Comparison of ENCODE assay signal across 23 cellular contexts in the genomic region with DNA sequence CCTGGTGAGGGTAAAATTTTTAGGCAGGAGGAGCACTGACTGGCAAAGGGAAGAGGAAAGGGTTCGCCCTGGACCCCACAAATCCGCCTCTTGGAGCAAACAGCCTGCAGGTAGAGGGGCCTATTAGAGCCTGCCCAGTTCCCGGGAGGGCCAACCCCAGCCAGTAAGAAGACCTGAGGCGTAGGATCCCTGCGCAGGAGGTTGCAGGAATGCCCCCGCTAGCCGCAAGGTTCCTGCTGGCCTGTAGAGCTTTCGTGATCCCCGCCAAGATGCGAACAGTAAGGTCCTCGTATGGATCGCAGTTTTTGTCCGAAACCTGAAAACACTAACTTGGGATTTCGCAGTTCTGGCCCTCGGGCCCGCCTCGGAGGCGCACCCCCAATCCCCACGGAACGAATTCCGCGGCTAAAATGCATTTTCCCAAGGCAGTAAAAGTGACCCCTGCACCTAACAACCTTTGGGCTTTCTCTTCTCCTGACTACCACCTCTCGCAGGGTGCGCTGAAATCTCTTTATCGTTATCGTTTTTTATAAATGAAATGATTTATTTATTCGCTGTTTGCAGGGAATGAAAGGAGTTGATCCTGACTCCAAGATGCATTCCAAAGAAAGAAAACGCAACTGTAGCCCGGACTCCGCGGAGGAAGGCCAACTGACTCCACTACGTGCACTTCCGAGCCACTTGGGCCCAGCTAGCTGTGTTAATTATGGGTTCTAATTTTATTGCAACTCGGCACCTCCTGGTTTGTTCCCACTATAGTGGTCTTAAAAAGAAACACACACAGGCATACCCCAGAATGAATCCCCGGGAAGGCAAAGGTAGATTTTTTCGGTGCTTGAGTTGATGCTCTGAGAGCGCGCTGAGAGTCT. TPM values are rescaled to one million over a fixed set of nuclear protein-coding genes. Genes with fewer than 3 reads are reported as not detected.
"Had no signal": no experiment of that assay in that cellular context is flagged by ENCODE, and none has a peak within 500 bp of the region (broad histone marks: within the 10 kb centered on the region; RNA-seq: fewer than 3 reads in every experiment).

No MANE protein-coding gene starts in this region.

- H3K36me3 ChIP-seq: gastrocnemius medialis, heart right ventricle, left ventricle myocardium inferior, sigmoid colon, tibial artery, uterus had no signal

- H3K4me3 Mint-ChIP-seq: activated naive CD8-positive, alpha-beta T cell treated with anti-CD3 and anti-CD28 coated beads, Interleukin-2, amount 50 U/mL, for 24 hours; dendritic cell treated with granulocyte-macrophage colony-stimulating factor and Interleukin-4, amounts not matched to agents 40 ng/mL and 50 ng/mL, for 4 days; effector memory CD8-positive, alpha-beta T cell; natural killer cell; T-helper 2 cell treated with Interferon-gamma antibody and Interleukin-4, amounts not matched to agents 5 μg/mL and 100 μg/mL, for 36 hours had no signal

- H3K4me1 ChIP-seq: psoas muscle, uterus had no signal

- H3K4me3 ChIP-seq: gastrocnemius medialis, left ventricle myocardium inferior, psoas muscle, sigmoid colon, tibial artery, uterus had no signal

- H3K27ac ChIP-seq: epithelial cell of prostate, gastrocnemius medialis, heart right ventricle, left ventricle myocardium inferior, psoas muscle, sigmoid colon, tibial artery, uterus had no signal

- ATAC-seq: activated CD4-positive, CD25-positive, alpha-beta regulatory T cell treated with anti-CD3 and anti-CD28 coated beads, Interleukin-2, amount 50 U/mL, for 24 hours; activated naive CD8-positive, alpha-beta T cell treated with anti-CD3 and anti-CD28 coated beads, Interleukin-2, amount 50 U/mL, for 24 hours; effector memory CD8-positive, alpha-beta T cell; gastrocnemius medialis; heart right ventricle; natural killer cell; psoas muscle had no signal

- H3K27ac Mint-ChIP-seq: activated naive CD8-positive, alpha-beta T cell treated with anti-CD3 and anti-CD28 coated beads, Interleukin-2, amount 50 U/mL, for 24 hours; dendritic cell treated with granulocyte-macrophage colony-stimulating factor and Interleukin-4, amounts not matched to agents 40 ng/mL and 50 ng/mL, for 4 days; effector memory CD8-positive, alpha-beta T cell; natural killer cell; T-helper 2 cell treated with Interferon-gamma antibody and Interleukin-4, amounts not matched to agents 5 μg/mL and 100 μg/mL, for 36 hours had no signal

- DNase-seq: activated CD4-positive, alpha-beta T cell treated with anti-CD3 and anti-CD28 coated beads, Interleukin-2, amount 50 U/mL, for 4 hours; activated naive CD4-positive, alpha-beta T cell; activated naive CD8-positive, alpha-beta T cell treated with anti-CD3 and anti-CD28 coated beads, Interleukin-2, amount 50 U/mL, for 24 hours; activated T-cell treated with anti-CD3 and anti-CD28 coated beads for 4 hours; aorta; effector memory CD8-positive, alpha-beta T cell; gastrocnemius medialis; heart right ventricle; kidney; left ventricle myocardium inferior; mesenchymal stem cell; natural killer cell; psoas muscle; sigmoid colon; stimulated activated CD4-positive, alpha-beta T cell treated with anti-CD3 and anti-CD28 coated beads, Interleukin-1b, Interleukin-23, amount 100 ng/mL, for 48 hours; SW 1271; tibial artery; uterus had no signal

- H3K9me3 ChIP-seq: gastrocnemius medialis, heart right ventricle, left ventricle myocardium inferior, psoas muscle, sigmoid colon, tibial artery, uterus had no signal

RNA-seq across cellular contexts. Expression of gene PAX9, which starts 7.2 kb away (rescaled TPM):
- total RNA-seq: cerebellum, gastrocnemius medialis, heart right ventricle, left ventricle myocardium inferior, natural killer cell had no signal
